Comparison of ENCODE assay signal across 9 cellular contexts in the genomic region with DNA sequence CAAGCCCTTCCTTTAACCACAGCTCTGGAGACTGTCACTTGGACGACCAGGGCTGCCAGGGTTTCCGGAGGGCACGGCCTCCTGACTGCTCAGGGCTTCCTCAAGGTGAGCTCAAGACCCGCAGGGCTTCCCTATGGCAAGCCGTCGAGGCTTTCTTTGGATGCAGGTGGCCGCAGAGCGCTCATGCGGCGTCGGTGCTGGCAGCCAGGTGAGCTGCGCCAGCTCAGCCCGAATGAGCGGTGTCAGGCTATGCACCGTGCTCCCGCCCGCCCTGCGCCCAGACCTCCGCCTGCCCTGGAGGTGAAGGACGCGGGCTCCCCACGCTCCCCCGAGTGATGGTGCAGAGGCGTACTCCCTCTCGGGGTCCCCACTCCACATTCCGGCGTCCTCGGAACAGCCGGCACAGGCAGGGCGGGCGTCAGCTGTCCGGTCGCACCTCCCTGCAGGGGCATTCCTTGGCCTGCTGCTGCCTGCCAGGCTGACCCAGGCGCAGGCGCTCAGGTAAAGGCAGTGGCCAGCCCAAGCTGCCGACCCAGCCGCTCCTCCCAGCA. TPM values are rescaled to one million over a fixed set of nuclear protein-coding genes. Genes with fewer than 3 reads are reported as not detected.
DNase-seq lines count a peak whose midpoint lies in the region; ATAC-seq, FAIRE-seq and TF ChIP-seq lines count a peak whose summit lies in the region.
"Had no signal": no experiment of that assay in that cellular context is flagged by ENCODE, and none has a peak within 500 bp of the region (broad histone marks: within the 10 kb centered on the region; RNA-seq: fewer than 3 reads in every experiment).

No MANE protein-coding gene starts in this region.

- H4K20me1 ChIP-seq in keratinocyte (ENCODE audit: control insufficient read depth, extremely low read depth, insufficient read depth, low read length): no peaks in the 10 kb centered on the region

- H3K27me3 ChIP-seq in keratinocyte (ENCODE audit: control insufficient read depth, extremely low read depth, insufficient read depth, low read length): no peaks in the 10 kb centered on the region

- peaks cover 31% of the 10 kb centered on the region for H3K4me1 ChIP-seq in keratinocyte (ENCODE audit: control insufficient read depth, extremely low read depth, insufficient read depth, low read length)

- dilution Hi-C loops in keratinocyte (cut with MboI; ENCODE audit: extremely low pct_ligation_motif_present, low sequenced_read_pairs): no loop called here

- ATAC-seq in GM21528 (IDR thresholded peaks at IDR 0.05; ENCODE audit: low FRiP score, unreplicated experiment): no peak

- H3K9ac ChIP-seq in keratinocyte (ENCODE audit: control insufficient read depth, extremely low read depth, insufficient read depth, low read length): peak overlapping the region; percentile 96

- H3K4me3 ChIP-seq in HFF-Myc (replicated peaks; ENCODE audit: low read depth, low read length) (peak overlapping the region; percentile 46), cardiac fibroblast (replicated peaks in 1 of 2; ENCODE audit: low read depth in 2 of 2, low read length in 2 of 2) (peak overlapping the region; percentile 51 to 53), keratinocyte (ENCODE audit: control insufficient read depth in 2 of 3, extremely low read depth in 1 of 3, insufficient read depth in 2 of 3, low read depth in 1 of 3, low read length in 3 of 3) (peak overlapping the region; percentile 39 to 62 (median 59)), skeletal muscle cell (ENCODE audit: low read depth, low read length) (peak overlapping the region; percentile 48)

- H3K9me1 ChIP-seq in keratinocyte (ENCODE audit: control insufficient read depth, extremely low read depth, insufficient read depth, low read length): no peaks in the 10 kb centered on the region

- TF ChIP-seq CTCF in HFF-Myc (IDR thresholded peaks at IDR 0.05; ENCODE audit: low read depth, low read length, missing control alignments) (no peak), cardiac fibroblast (IDR thresholded peaks at IDR 0.05; ENCODE audit: low read depth, low read length) (no peak), keratinocyte (optimal IDR thresholded peaks at IDR 0.05 in 1 of 3, IDR thresholded peaks at IDR 0.05 in 1 of 3, conservative IDR thresholded peaks at IDR 0.05 in 1 of 3; ENCODE audit: extremely low read depth in 1 of 3, insufficient read depth in 2 of 3, low read length in 3 of 3) (no peak)

- H3K9me3 ChIP-seq in keratinocyte (ENCODE audit: control insufficient read depth, low read depth, low read length): no peaks in the 10 kb centered on the region

- no peaks in the 10 kb centered on the region for H3K36me3 ChIP-seq in keratinocyte (ENCODE audit: control insufficient read depth in 2 of 2, extremely low read depth in 1 of 2, insufficient read depth in 2 of 2, low read length in 2 of 2)

- FAIRE-seq in keratinocyte (lab: Jason Lieb, UNC): no peak

- DNase-seq in HFF-Myc (ENCODE audit: extremely low read depth, low read depth) (no peak), cardiac fibroblast (ENCODE audit: low read depth in 2 of 2) (no peak), keratinocyte (ENCODE audit: low read depth, low spot score) (no peak), skeletal muscle cell (ENCODE audit: low read depth) (no peak), NCI-H748 (lab: John Stamatoyannopoulos, UW; ENCODE audit: unreplicated experiment) (no peak), A172 (ENCODE audit: low spot score) (no peak), NCI-H1436 (lab: John Stamatoyannopoulos, UW) (no peak)

- H3K27ac ChIP-seq in keratinocyte (ENCODE audit: control insufficient read depth, insufficient read depth, low read length): peak overlapping the region; percentile 98

- H2AFZ ChIP-seq in keratinocyte (ENCODE audit: control insufficient read depth, low read length): no peak overlapping the region

- no peaks in the 10 kb centered on the region for H3K79me2 ChIP-seq in keratinocyte (ENCODE audit: control insufficient read depth, insufficient read depth, low read length)

- peak overlapping the region; percentile 99 for H3K4me2 ChIP-seq in keratinocyte (ENCODE audit: control insufficient read depth, extremely low read depth, insufficient read depth, low read depth, low read length)

RNA-seq across cellular contexts. Expression of gene TUBB6, which starts 20.8 kb away (rescaled TPM):
- polyA plus RNA-seq in keratinocyte: 479 to 701 TPM (median 598 TPM) in 3 replicates
- polyA plus RNA-seq in keratinocyte (2011; ENCODE audit: low read depth): 90.6 TPM
- 405 and 737 TPM in 2 replicates for polyA plus RNA-seq in keratinocyte (2011; cell fraction: cytosol; rRNA removed)
- 443 and 589 TPM in 2 replicates for polyA plus RNA-seq in keratinocyte (2011; cell fraction: nucleus; rRNA removed)
- polyA plus RNA-seq in keratinocyte (2012; ENCODE audit: low replicate concordance): 202 and 788 TPM in 2 replicates
- 445 to 619 TPM (median 547 TPM) in 3 replicates for polyA minus RNA-seq in keratinocyte
- polyA minus RNA-seq in keratinocyte (2011; cell fraction: cytosol; rRNA and poly(A)+ RNA removed): 1,165 TPM
- 338 and 341 TPM in 2 replicates for polyA minus RNA-seq in keratinocyte (2011; cell fraction: nucleus; rRNA and poly(A)+ RNA removed)
- 464 and 479 TPM in 2 replicates for total RNA-seq in A172 (2014; rRNA removed; shearing (Covaris generic))

RNA-seq across cellular contexts. Expression of gene CIDEA, which starts 33.0 kb away (rescaled TPM):
- 1.2 to 3.0 TPM (median 1.4 TPM) in 3 replicates for polyA plus RNA-seq in keratinocyte
- 2.0 TPM for polyA plus RNA-seq in keratinocyte (2011; ENCODE audit: low read depth)
- polyA plus RNA-seq in keratinocyte (2011; cell fraction: cytosol; rRNA removed): 0.29 and 0.42 TPM in 2 replicates
- 0.55 and 0.76 TPM in 2 replicates for polyA plus RNA-seq in keratinocyte (2011; cell fraction: nucleus; rRNA removed)
- polyA plus RNA-seq in keratinocyte (2012; ENCODE audit: low replicate concordance): 2.1 and 4.6 TPM in 2 replicates
- 0.86 to 2.3 TPM (median 0.96 TPM) in 3 replicates for polyA minus RNA-seq in keratinocyte
- not detected for polyA minus RNA-seq in keratinocyte (2011; cell fraction: cytosol; rRNA and poly(A)+ RNA removed)
- not detected in 2 replicates for polyA minus RNA-seq in keratinocyte (2011; cell fraction: nucleus; rRNA and poly(A)+ RNA removed)
- not detected in 2 replicates for total RNA-seq in A172 (2014; rRNA removed; shearing (Covaris generic))
- total RNA-seq: activated CD8-positive, alpha-beta T cell treated with anti-CD3 and anti-CD28 coated beads for 36 hours had no signal
